ENCODE assay signal across 11 cellular contexts in the genomic region with DNA sequence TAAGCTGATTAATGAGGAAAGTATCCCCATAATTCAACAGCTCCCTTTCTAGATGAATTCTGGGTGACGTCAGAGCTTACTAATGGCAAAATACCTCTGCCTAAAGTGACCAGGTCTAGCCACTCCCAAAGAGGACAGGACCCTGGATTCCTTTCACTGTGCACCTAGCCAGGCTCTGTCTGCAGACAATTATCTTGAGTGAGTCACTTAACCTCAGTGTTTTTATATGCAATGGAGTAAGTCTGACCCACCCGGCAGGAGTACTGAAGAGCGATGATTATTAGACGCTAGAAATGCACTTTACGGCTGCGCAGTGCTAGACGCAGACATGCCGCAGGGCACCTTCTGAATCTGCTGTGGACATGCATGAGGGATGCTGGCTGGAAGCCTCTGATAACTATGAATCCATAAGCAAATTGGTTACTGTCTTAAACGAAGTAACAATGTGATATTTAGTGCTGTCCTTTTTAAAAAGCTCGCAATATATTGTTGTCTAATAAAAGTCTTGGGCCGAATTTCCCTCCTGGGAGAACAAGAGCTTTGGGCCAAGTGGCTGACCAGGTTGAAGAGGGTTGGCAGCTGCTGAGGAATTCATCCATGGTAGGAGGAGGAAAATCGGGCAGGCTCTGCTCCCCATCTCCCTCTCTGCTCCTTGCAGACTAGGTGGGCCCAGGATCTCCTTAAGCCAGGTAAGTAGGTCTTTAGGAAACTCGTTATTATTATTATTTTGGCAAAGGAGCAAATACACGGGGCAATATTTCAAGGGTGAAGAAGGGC. TPM values are rescaled to one million over a fixed set of nuclear protein-coding genes. Genes with fewer than 3 reads are reported as not detected.
DNase-seq lines count a peak whose midpoint lies in the region; TF ChIP-seq lines count a peak whose summit lies in the region.
"Had no signal": no experiment of that assay in that cellular context is flagged by ENCODE, and none has a peak within 500 bp of the region (broad histone marks: within the 10 kb centered on the region; RNA-seq: fewer than 3 reads in every experiment).

No MANE protein-coding gene starts in this region.

- no peak for TF ChIP-seq CTCF in HEK293 (tag by site-specific recombination; IDR thresholded peaks at IDR 0.05)
- TF ChIP-seq CTCF in fibroblast of pulmonary artery (IDR thresholded peaks at IDR 0.05; ENCODE audit: low read length, missing control alignments) = no peak
- no peak for TF ChIP-seq CTCF in thyroid gland (IDR thresholded peaks at IDR 0.05)

- H3K4me3 ChIP-seq in HEK293 (ENCODE audit: low read depth, low read length) (no peak overlapping the region), SJSA1 (no peak overlapping the region), fibroblast of pulmonary artery (replicated peaks; ENCODE audit: low read depth, low read length) (no peak overlapping the region), thyroid gland (replicated peaks in 1 of 3) (no peak overlapping the region)
- H3K4me3 ChIP-seq: esophagus muscularis mucosa, SK-N-MC had no signal

- no peaks in the 10 kb centered on the region; the same call in 1 of the 2 replicates for H3K9me3 ChIP-seq in HEK293 (ENCODE audit: control insufficient read depth, insufficient read depth, low read depth, low read length)
- H3K9me3 ChIP-seq in SJSA1 (replicated peaks) = no peaks in the 10 kb centered on the region
- H3K9me3 ChIP-seq in thyroid gland = no peaks in the 10 kb centered on the region

- H3K27ac ChIP-seq in HEK293 (ENCODE audit: extremely low read depth, low read depth, low read length) = no peak overlapping the region
- peak overlapping the region; percentile 13; the same call in 1 of the 2 replicates for H3K27ac ChIP-seq in SJSA1
- H3K27ac ChIP-seq in thyroid gland = peak overlapping the region; percentile 19 to 81 (median 66)
- H3K27ac ChIP-seq: esophagus muscularis mucosa, SK-N-MC had no signal

- H3K4me1 ChIP-seq in HEK293 (ENCODE audit: control insufficient read depth, insufficient read depth, low read length) (peaks cover 6% of the 10 kb centered on the region), SJSA1 (replicated peaks) (peaks cover 35% of the 10 kb centered on the region), thyroid gland (peaks cover 27 to 37% of the 10 kb centered on the region in 2 donors)

- CTCF ChIA-PET in HEK293 (lab: Yijun Ruan, JAX) = interaction anchor here (1.2 to 1.3 kb wide), 2 partner anchors 12 to 16 kb away, joined by 4 to 7 read pairs; no protein-coding TSS in a partner anchor

- H3K27me3 ChIP-seq in SJSA1 (replicated peaks) (no peaks in the 10 kb centered on the region), thyroid gland (no peaks in the 10 kb centered on the region)
- H3K27me3 ChIP-seq: esophagus muscularis mucosa had no signal

- POLR2A ChIA-PET in HEK293 (lab: Yijun Ruan, JAX) = interaction anchor here (1.0 to 2.4 kb wide), 3 partner anchors 10 to 39 kb away, joined by 3 to 19 read pairs (median 7); no protein-coding TSS in a partner anchor

- intact Hi-C loops in thyroid gland (cut with DNase I) = loop anchor here (10.0 kb wide), 1 partner anchor 228 kb away; the partner anchor contains the start of gene STK32C

- no peak for TF ChIP-seq POLR2A in thyroid gland (IDR thresholded peaks at IDR 0.05)

- DNase-seq in SJSA1 (ENCODE audit: low read depth in 1 of 2, low spot score in 2 of 2) = peak; percentile 81 to 83
- peak; percentile 33 for DNase-seq in fibroblast of pulmonary artery (ENCODE audit: low read depth)
- peak; percentile 78 to 80 for DNase-seq in thyroid gland
- no peak for DNase-seq in iPS-NIHi7 (ENCODE audit: extremely low spot score)
- no peak for DNase-seq in amygdala (lab: John Stamatoyannopoulos, UW)
- DNase-seq in midbrain (lab: John Stamatoyannopoulos, UW) = no peak
- DNase-seq: activated CD4-positive, alpha-beta T cell treated with anti-CD3 and anti-CD28 coated beads, Interleukin-2, amount 50 U/mL, for 48 hours; activated naive CD8-positive, alpha-beta T cell treated with anti-CD3 and anti-CD28 coated beads, Interleukin-2, amount 10 ng/mL, durations not matched to agents 7 days and 5 days had no signal

- 46 to 55% methylated on average over 14 of the region's 14 CpGs for WGBS in thyroid gland, 2 donors

- H3K36me3 ChIP-seq in HEK293 (ENCODE audit: control insufficient read depth in 2 of 2, insufficient read depth in 1 of 2, low read length in 2 of 2) = no peaks in the 10 kb centered on the region
- peaks cover 4% of the 10 kb centered on the region; the same call in 1 of the 2 replicates for H3K36me3 ChIP-seq in SJSA1
- no peaks in the 10 kb centered on the region for H3K36me3 ChIP-seq in thyroid gland
- H3K36me3 ChIP-seq: esophagus muscularis mucosa had no signal

TF ChIP-seq in HEK293, 187 proteins besides CTCF, POLR2A, EP300 and RAD21 (continues in another document):
- 0 out of 2 replicates have a peak, but pooled peaks have one; percentile 15 for TF ChIP-seq SP7 (tag by site-specific recombination; IDR thresholded peaks at IDR 0.05)
- 0 out of 2 replicates have a peak, but pooled peaks have one; percentile 43 for TF ChIP-seq HOXD13 (CRISPR knock-in tag; IDR thresholded peaks at IDR 0.05; ENCODE audit: borderline replicate concordance)
- TF ChIP-seq HIC1 (tag by site-specific recombination; IDR thresholded peaks at IDR 0.05) = peak; percentile 37; the same call in 1 of the 2 replicates
- 0 out of 2 replicates have a peak, but pooled peaks have one; percentile 9 for TF ChIP-seq FEZF1 (tag by site-specific recombination; IDR thresholded peaks at IDR 0.05)
- TF ChIP-seq, protein P1, sequence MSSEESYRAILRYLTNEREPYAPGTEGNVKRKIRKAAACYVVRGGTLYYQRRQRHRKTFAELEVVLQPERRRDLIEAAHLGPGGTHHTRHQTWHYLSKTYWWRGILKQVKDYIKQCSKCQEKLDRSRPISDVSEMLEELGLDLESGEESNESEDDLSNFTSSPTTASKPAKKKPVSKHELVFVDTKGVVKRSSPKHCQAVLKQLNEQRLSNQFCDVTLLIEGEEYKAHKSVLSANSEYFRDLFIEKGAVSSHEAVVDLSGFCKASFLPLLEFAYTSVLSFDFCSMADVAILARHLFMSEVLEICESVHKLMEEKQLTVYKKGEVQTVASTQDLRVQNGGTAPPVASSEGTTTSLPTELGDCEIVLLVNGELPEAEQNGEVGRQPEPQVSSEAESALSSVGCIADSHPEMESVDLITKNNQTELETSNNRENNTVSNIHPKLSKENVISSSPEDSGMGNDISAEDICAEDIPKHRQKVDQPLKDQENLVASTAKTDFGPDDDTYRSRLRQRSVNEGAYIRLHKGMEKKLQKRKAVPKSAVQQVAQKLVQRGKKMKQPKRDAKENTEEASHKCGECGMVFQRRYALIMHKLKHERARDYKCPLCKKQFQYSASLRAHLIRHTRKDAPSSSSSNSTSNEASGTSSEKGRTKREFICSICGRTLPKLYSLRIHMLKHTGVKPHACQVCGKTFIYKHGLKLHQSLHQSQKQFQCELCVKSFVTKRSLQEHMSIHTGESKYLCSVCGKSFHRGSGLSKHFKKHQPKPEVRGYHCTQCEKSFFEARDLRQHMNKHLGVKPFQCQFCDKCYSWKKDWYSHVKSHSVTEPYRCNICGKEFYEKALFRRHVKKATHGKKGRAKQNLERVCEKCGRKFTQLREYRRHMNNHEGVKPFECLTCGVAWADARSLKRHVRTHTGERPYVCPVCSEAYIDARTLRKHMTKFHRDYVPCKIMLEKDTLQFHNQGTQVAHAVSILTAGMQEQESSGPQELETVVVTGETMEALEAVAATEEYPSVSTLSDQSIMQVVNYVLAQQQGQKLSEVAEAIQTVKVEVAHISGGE (tag by site-specific recombination; conservative IDR thresholded peaks at IDR 0.05; ENCODE audit: low read depth) = no peak
- 0 out of 2 replicates have a peak, but pooled peaks have one; percentile 59 for TF ChIP-seq ZNF184 (tag by site-specific recombination; IDR thresholded peaks at IDR 0.05)
- peak; percentile 18; the same call in 1 of the 2 replicates for TF ChIP-seq ZNF843 (tag by site-specific recombination; IDR thresholded peaks at IDR 0.05)
- TF ChIP-seq, protein P2, sequence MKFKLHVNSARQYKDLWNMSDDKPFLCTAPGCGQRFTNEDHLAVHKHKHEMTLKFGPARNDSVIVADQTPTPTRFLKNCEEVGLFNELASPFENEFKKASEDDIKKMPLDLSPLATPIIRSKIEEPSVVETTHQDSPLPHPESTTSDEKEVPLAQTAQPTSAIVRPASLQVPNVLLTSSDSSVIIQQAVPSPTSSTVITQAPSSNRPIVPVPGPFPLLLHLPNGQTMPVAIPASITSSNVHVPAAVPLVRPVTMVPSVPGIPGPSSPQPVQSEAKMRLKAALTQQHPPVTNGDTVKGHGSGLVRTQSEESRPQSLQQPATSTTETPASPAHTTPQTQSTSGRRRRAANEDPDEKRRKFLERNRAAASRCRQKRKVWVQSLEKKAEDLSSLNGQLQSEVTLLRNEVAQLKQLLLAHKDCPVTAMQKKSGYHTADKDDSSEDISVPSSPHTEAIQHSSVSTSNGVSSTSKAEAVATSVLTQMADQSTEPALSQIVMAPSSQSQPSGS (tag by site-specific recombination; IDR thresholded peaks at IDR 0.05; ENCODE audit: low read depth) = peak; percentile 71
- TF ChIP-seq ZBTB21 (tag by site-specific recombination; IDR thresholded peaks at IDR 0.05) = peak; percentile 57; the same call in 1 of the 2 replicates
- TF ChIP-seq ZNF660 (tag by site-specific recombination; IDR thresholded peaks at IDR 0.05) = peak; percentile 46; the same call in 1 of the 2 replicates
- TF ChIP-seq PRDM1 (tag by site-specific recombination; IDR thresholded peaks at IDR 0.05) = no peak
- TF ChIP-seq KLF10 (tag by site-specific recombination; IDR thresholded peaks at IDR 0.05) = 0 out of 2 replicates have a peak, but pooled peaks have one; percentile 10
- TF ChIP-seq ZNF629 (tag by site-specific recombination; IDR thresholded peaks at IDR 0.05) = peak; percentile 57
- peak; percentile 79 for TF ChIP-seq ZBTB20 (tag by site-specific recombination; IDR thresholded peaks at IDR 0.05)

RNA-seq across cellular contexts. Expression of gene INPP5A, which starts 4.6 kb away (rescaled TPM):
- total RNA-seq in SJSA1 (2014; rRNA removed; shearing (Covaris generic)) = 56.8 and 62.3 TPM in 2 replicates
- total RNA-seq in thyroid gland = 10 to 100 TPM; 30.4 to 75.8 (median 41.1) TPM

Comparison
In these comparisons a context has a peak if more than half of its experiments do, and no peak if none do; other contexts are left out.
1. DNase-seq: peak in SJSA1 (2 of 2), fibroblast of pulmonary artery (single experiment) and thyroid gland (2 of 2); none in iPS-NIHi7 (single experiment), amygdala (0 of 56) and midbrain (single experiment).